1 cellular context compared by ENCODE assay signal in the genomic region with DNA sequence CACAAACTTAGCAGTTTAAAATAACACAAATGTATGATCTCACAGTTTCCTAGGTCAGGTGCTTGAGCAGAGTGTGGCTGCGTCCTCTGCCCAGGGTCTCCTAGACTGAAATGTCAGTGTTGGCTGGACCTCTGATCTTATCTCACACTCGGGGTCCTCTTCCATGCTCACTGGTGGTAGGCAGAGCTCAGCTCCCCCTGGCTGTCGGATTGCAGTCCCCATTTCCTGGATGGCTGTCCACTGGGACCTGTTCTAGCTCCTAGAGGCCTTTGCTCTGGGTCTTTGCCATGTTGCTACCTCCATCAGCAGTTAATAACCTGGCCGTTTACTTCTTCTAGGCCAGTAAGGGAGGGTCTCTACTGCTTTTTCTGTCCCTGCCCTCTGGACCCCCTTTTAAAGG.
TF ChIP-seq lines count a peak whose summit lies in the region.

No MANE protein-coding gene starts in this region.

TF ChIP-seq in WTC11, 78 proteins besides CTCF, POLR2A, EP300 and RAD21 (continued from another document):
- TF ChIP-seq MXD4 (CRISPR knock-in tag; IDR thresholded peaks at IDR 0.05; ENCODE audit: borderline replicate concordance) (no peak), SP1 (CRISPR knock-in tag; conservative IDR thresholded peaks at IDR 0.05) (no peak), TCF7 (CRISPR knock-in tag; IDR thresholded peaks at IDR 0.05; ENCODE audit: low read depth) (no peak)
- TF ChIP-seq, protein P1, sequence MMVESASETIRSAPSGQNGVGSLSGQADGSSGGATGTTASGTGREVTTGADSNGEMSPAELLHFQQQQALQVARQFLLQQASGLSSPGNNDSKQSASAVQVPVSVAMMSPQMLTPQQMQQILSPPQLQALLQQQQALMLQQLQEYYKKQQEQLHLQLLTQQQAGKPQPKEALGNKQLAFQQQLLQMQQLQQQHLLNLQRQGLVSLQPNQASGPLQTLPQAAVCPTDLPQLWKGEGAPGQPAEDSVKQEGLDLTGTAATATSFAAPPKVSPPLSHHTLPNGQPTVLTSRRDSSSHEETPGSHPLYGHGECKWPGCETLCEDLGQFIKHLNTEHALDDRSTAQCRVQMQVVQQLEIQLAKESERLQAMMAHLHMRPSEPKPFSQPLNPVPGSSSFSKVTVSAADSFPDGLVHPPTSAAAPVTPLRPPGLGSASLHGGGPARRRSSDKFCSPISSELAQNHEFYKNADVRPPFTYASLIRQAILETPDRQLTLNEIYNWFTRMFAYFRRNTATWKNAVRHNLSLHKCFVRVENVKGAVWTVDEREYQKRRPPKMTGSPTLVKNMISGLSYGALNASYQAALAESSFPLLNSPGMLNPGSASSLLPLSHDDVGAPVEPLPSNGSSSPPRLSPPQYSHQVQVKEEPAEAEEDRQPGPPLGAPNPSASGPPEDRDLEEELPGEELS (CRISPR knock-in tag; IDR thresholded peaks at IDR 0.05), result no peak
- TF ChIP-seq, protein P2, sequence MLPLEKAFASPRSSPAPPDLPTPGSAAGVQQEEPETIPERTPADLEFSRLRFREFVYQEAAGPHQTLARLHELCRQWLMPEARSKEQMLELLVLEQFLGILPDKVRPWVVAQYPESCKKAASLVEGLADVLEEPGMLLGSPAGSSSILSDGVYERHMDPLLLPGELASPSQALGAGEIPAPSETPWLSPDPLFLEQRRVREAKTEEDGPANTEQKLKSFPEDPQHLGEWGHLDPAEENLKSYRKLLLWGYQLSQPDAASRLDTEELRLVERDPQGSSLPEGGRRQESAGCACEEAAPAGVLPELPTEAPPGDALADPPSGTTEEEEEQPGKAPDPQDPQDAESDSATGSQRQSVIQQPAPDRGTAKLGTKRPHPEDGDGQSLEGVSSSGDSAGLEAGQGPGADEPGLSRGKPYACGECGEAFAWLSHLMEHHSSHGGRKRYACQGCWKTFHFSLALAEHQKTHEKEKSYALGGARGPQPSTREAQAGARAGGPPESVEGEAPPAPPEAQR (CRISPR knock-in tag; IDR thresholded peaks at IDR 0.05), result no peak
- TF ChIP-seq, protein P3, sequence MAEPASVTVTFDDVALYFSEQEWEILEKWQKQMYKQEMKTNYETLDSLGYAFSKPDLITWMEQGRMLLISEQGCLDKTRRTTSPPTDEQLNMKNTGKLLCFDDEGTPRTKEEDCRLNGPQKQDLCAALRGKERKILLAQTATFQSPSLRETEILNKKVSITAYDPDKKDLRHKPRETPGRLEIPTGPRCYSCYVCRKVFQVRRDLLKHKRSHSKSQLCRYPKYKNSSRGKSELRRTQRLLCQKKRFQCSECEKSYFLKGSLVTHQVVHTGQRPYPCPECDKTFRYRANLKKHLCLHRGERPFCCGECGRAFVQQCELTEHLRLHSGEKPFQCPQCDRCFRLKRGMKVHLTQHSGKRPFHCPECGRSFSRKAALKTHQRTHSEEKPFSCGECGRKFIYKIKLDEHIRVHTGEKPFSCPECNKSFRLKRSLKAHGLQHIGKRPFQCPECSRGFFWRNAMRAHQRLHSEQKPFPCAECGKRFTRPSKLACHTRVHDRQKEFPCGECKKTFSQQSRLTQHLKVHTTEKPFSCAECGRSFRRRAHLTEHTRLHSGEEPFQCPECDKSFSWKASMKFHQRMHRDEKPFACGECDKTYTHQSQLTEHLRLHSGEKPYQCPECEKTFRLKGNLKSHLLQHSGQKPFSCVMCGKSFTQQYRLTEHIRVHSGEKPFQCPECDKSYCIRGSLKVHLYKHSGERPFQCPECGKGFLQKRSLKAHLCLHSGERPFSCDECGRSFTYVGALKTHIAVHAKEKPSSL (CRISPR knock-in tag; conservative IDR thresholded peaks at IDR 0.05), result no peak
